10 cellular contexts compared by ENCODE assay signal in the genomic region with DNA sequence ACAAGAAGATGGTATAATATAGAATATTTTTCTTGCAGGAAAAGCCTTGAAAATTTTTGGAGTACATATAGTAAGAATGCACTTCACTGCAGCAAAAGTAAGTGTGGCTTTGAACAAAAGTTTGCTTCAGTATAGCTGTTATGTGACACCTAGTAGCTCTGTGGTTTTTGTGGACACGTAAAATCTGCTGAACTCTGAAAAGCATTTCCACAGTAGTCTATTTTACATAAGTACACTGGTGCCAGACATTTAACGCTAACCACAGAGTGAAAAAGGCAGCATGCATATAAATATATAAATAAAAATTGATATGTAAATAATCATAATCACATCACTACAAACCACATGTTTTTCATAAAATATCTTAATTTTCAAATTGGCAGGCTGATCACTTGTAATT. TPM values are rescaled to one million over a fixed set of nuclear protein-coding genes. Genes with fewer than 3 reads are reported as not detected.
DNase-seq lines count a peak whose midpoint lies in the region; ATAC-seq and TF ChIP-seq lines count a peak whose summit lies in the region.
"Had no signal": no experiment of that assay in that cellular context is flagged by ENCODE, and none has a peak within 500 bp of the region (broad histone marks: within the 10 kb centered on the region; RNA-seq: fewer than 3 reads in every experiment).

No MANE protein-coding gene starts in this region.

- H3K27ac Mint-ChIP-seq in CD8-positive, alpha-beta memory T cell = peak overlapping the region in 1 of 8 donors; percentile 2

- peak; percentile 88 for ATAC-seq in GM19372 (IDR thresholded peaks at IDR 0.05; ENCODE audit: low read depth, unreplicated experiment)
- ATAC-seq in HG02938 (IDR thresholded peaks at IDR 0.05; ENCODE audit: unreplicated experiment) = peak; percentile 98
- no peak for ATAC-seq in Right ventricle myocardium inferior
- ATAC-seq in heart left ventricle = no peak

- H3K4me3 ChIP-seq in CD8-positive, alpha-beta memory T cell (ENCODE audit: low read length) = no peak overlapping the region
- H3K4me3 ChIP-seq in prostate gland (no peak overlapping the region), heart left ventricle (no peak overlapping the region)

- CTCF ChIA-PET in CD8-positive, alpha-beta memory T cell (lab: Charles Lee) = interaction anchor here (1.1 to 1.8 kb wide), 3 partner anchors 8 to 94 kb away, joined by 3 to 7 read pairs (median 3); no protein-coding TSS in a partner anchor

- peaks cover 15 to 25% (median 18%) of the 10 kb centered on the region in 3 donors for H3K4me1 Mint-ChIP-seq in CD8-positive, alpha-beta memory T cell

- peak overlapping the region in 4 of 7 donors; percentile 5 to 39 (median 7) for H3K4me3 Mint-ChIP-seq in CD8-positive, alpha-beta memory T cell

- 45% methylated on average over 2 of the region's 2 CpGs for WGBS in prostate gland
- WGBS in heart left ventricle, 4 donors = 76 to 91% (median 83%) methylated on average over 2 of the region's 2 CpGs

- no peaks in the 10 kb centered on the region for H3K9me3 Mint-ChIP-seq in CD8-positive, alpha-beta memory T cell

- TF ChIP-seq CTCF in prostate gland (IDR thresholded peaks at IDR 0.05) (no peak), heart left ventricle (IDR thresholded peaks at IDR 0.05) (no peak)

- no peaks in the 10 kb centered on the region for H3K9me3 ChIP-seq in CD8-positive, alpha-beta memory T cell (ENCODE audit: low read length)
- H3K9me3 ChIP-seq in prostate gland (no peaks in the 10 kb centered on the region), heart left ventricle (no peaks in the 10 kb centered on the region)

- POLR2A ChIA-PET in CD8-positive, alpha-beta memory T cell (lab: Charles Lee) = no interaction called here

- H3K27me3 ChIP-seq in CD8-positive, alpha-beta memory T cell (ENCODE audit: insufficient read depth, low read length, poor library complexity, severe bottlenecking) = no peaks in the 10 kb centered on the region
- H3K27me3 ChIP-seq in prostate gland (replicated peaks; ENCODE audit: insufficient read depth) (no peaks in the 10 kb centered on the region), heart left ventricle (no peaks in the 10 kb centered on the region)

- H3K36me3 Mint-ChIP-seq in CD8-positive, alpha-beta memory T cell = no peaks in the 10 kb centered on the region

- no peaks in the 10 kb centered on the region for H3K36me3 ChIP-seq in CD8-positive, alpha-beta memory T cell (ENCODE audit: insufficient read depth, low read length)
- H3K36me3 ChIP-seq in prostate gland (no peaks in the 10 kb centered on the region), heart left ventricle (no peaks in the 10 kb centered on the region)

- H3K27me3 Mint-ChIP-seq in CD8-positive, alpha-beta memory T cell = no peaks in the 10 kb centered on the region

- no peak overlapping the region for H3K27ac ChIP-seq in CD8-positive, alpha-beta memory T cell (ENCODE audit: low read depth, low read length)
- no peak overlapping the region for H3K27ac ChIP-seq in prostate gland
- H3K27ac ChIP-seq in heart left ventricle = no peak overlapping the region

- TF ChIP-seq POLR2A in prostate gland (IDR thresholded peaks at IDR 0.05) = no peak
- TF ChIP-seq POLR2A in heart left ventricle (IDR thresholded peaks at IDR 0.05) = no peak

- DNase-seq in CD8-positive, alpha-beta memory T cell = peak in 2 of 5 donors; percentile 39 to 48
- DNase-seq in NCI-H2107 treated with DMSO at 0.1 percent for 48 hours (lab: John Stamatoyannopoulos, UW; ENCODE audit: unreplicated experiment) (peak; percentile 83), DMS 273 treated with DMSO at 0.1 percent for 48 hours (lab: John Stamatoyannopoulos, UW) (no peak), prostate gland (ENCODE audit: low spot score) (no peak), Right ventricle myocardium inferior (ENCODE audit: missing footprints) (no peak), heart left ventricle (no peak)
- DNase-seq: activated T-cell treated with anti-CD3 and anti-CD28 coated beads, Interleukin-2, amount 50 U/mL, for 48 hours; AML-193 had no signal

- peaks cover 4% of the 10 kb centered on the region for H3K4me1 ChIP-seq in CD8-positive, alpha-beta memory T cell (ENCODE audit: insufficient read depth, low read length)
- H3K4me1 ChIP-seq in prostate gland (replicated peaks) (no peaks in the 10 kb centered on the region), heart left ventricle (no peaks in the 10 kb centered on the region)

- intact Hi-C loops in prostate gland (cut with DNase I) (no loop called here), Right ventricle myocardium inferior (cut with DNase I) (no loop called here), heart left ventricle (cut with DNase I) (no loop called here)

RNA-seq across cellular contexts. Expression of gene CGGBP1, which starts 39.8 kb away (rescaled TPM):
- total RNA-seq in CD8-positive, alpha-beta memory T cell = 10 to 100 TPM; 94.5 to 95.9 TPM
- 84.7 TPM for polyA plus RNA-seq in CD8-positive, alpha-beta memory T cell
- 10 to 100 TPM; 48.9 to 57.6 TPM for total RNA-seq in prostate gland
- total RNA-seq in Right ventricle myocardium inferior = 51.6 TPM
- 10 to 100 TPM; 41.9 to 58.8 (median 46.0) TPM for total RNA-seq in heart left ventricle
- 10 to 100 TPM; 23.6 to 44.9 TPM for polyA plus RNA-seq in heart left ventricle

RNA-seq across cellular contexts. Expression of gene ZNF654, which starts 40.0 kb away (rescaled TPM):
- total RNA-seq in CD8-positive, alpha-beta memory T cell = 10 to 100 TPM; 16.0 to 16.4 TPM
- polyA plus RNA-seq in CD8-positive, alpha-beta memory T cell = 11.6 TPM
- total RNA-seq in prostate gland = 10 to 100 TPM; 12.5 to 18.1 TPM
- 11.9 TPM for total RNA-seq in Right ventricle myocardium inferior
- total RNA-seq in heart left ventricle = 10 to 100 TPM in 5 of 9 donors, 1 to 10 TPM in 4; 5.5 to 15.9 (median 11.4) TPM
- polyA plus RNA-seq in heart left ventricle = 1 to 10 TPM; 2.4 to 3.7 TPM

Comparison
In these comparisons a context has a peak if more than half of its experiments do, and no peak if none do; other contexts are left out.
1. ATAC-seq: peak in GM19372 (single experiment) and HG02938 (single experiment); none in Right ventricle myocardium inferior (single experiment) and heart left ventricle (0 of 4).